ENCODE assay signal across 10 cellular contexts in the genomic region with DNA sequence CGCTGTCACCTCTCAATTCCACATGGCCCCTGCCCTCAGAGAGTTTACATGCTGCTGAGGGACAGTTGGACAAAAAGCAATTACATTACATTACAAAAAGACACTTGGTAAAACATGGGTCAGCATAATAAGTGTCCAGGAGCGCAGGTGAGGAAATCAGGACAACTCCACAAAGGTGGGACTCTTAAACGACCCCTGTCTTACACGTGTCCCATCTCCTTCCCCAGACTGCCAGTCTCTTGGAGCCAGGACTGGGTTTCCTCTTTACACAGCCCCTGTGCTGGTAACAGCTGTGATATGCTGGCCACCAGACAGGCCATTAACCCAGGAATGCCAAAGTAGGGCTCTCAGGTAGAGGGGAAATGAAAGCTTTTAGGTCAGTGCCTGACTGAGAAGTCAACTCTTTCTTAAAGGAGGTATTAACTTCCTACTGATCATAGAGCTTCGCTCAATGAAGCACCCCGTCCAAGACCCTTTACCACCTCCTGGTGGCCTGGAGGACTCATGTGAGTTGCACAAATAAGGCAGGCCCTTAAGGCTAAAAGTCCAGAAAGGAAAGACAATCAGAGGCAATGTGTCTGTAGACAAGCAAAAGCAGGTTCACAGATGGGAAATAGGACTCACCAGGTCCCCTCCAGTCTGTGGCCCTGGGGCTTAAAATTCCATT. TPM values are rescaled to one million over a fixed set of nuclear protein-coding genes. Genes with fewer than 3 reads are reported as not detected.
DNase-seq lines count a peak whose midpoint lies in the region; ATAC-seq and TF ChIP-seq lines count a peak whose summit lies in the region.
"Had no signal": no experiment of that assay in that cellular context is flagged by ENCODE, and none has a peak within 500 bp of the region (broad histone marks: within the 10 kb centered on the region; RNA-seq: fewer than 3 reads in every experiment).

No MANE protein-coding gene starts in this region.

- no peak overlapping the region for H3K27ac ChIP-seq in KMS-11

- no peaks in the 10 kb centered on the region for H3K9me3 Mint-ChIP-seq in activated CD4-positive, alpha-beta T cell treated with anti-CD3 and anti-CD28 coated beads, Interleukin-2, amount 10 ng/mL, durations not matched to agents 24 days and 14 days
- peaks cover 2% of the 10 kb centered on the region for H3K9me3 Mint-ChIP-seq in activated CD8-positive, alpha-beta T cell treated with anti-CD3 and anti-CD28 coated beads for 36 hours

- POLR2A ChIA-PET in activated CD8-positive, alpha-beta T cell treated with anti-CD3 and anti-CD28 coated beads for 36 hours (lab: Charles Lee) = no interaction called here

- H3K4me2 ChIP-seq in KMS-11 = no peak overlapping the region

- CTCF ChIA-PET in activated CD8-positive, alpha-beta T cell treated with anti-CD3 and anti-CD28 coated beads for 36 hours (lab: Charles Lee) = no interaction called here

- intact Hi-C loops in activated CD4-positive, alpha-beta T cell treated with anti-CD3 and anti-CD28 coated beads, Interleukin-2, amount 10 ng/mL, durations not matched to agents 24 days and 14 days (cut with micrococcal nuclease) = no loop called here
- intact Hi-C loops in activated CD8-positive, alpha-beta T cell treated with anti-CD3 and anti-CD28 coated beads for 36 hours (cut with micrococcal nuclease) = no loop called here

- H2AFZ ChIP-seq in KMS-11 (ENCODE audit: low read depth) = peak overlapping the region; percentile 38; the same call in 1 of the 2 replicates

- no peaks in the 10 kb centered on the region for H3K79me2 ChIP-seq in KMS-11 (ENCODE audit: insufficient read depth, low read depth)

- H3K27ac Mint-ChIP-seq in activated CD4-positive, alpha-beta T cell treated with anti-CD3 and anti-CD28 coated beads, Interleukin-2, amount 10 ng/mL, durations not matched to agents 24 days and 14 days = no peak overlapping the region
- no peak overlapping the region for H3K27ac Mint-ChIP-seq in activated CD8-positive, alpha-beta T cell treated with anti-CD3 and anti-CD28 coated beads for 36 hours

- ATAC-seq in activated CD8-positive, alpha-beta T cell treated with anti-CD3 and anti-CD28 coated beads for 36 hours = no peak
- no peak for ATAC-seq in GM18520 (IDR thresholded peaks at IDR 0.05; ENCODE audit: unreplicated experiment)

- no peak overlapping the region for H3K9ac ChIP-seq in KMS-11

- H4K20me1 ChIP-seq in KMS-11 (ENCODE audit: insufficient read depth) = no peaks in the 10 kb centered on the region

- H3K4me3 Mint-ChIP-seq in activated CD4-positive, alpha-beta T cell treated with anti-CD3 and anti-CD28 coated beads, Interleukin-2, amount 10 ng/mL, durations not matched to agents 24 days and 14 days = no peak overlapping the region
- H3K4me3 Mint-ChIP-seq in activated CD8-positive, alpha-beta T cell treated with anti-CD3 and anti-CD28 coated beads for 36 hours = no peak overlapping the region
- H3K4me3 Mint-ChIP-seq: activated T-cell treated with anti-CD3 and anti-CD28 coated beads, Interleukin-2, amount 50 U/mL, for 4 hours had no signal

- H3K36me3 Mint-ChIP-seq in activated CD4-positive, alpha-beta T cell treated with anti-CD3 and anti-CD28 coated beads, Interleukin-2, amount 10 ng/mL, durations not matched to agents 24 days and 14 days (ENCODE audit: low read depth) = no peaks in the 10 kb centered on the region
- no peaks in the 10 kb centered on the region for H3K36me3 Mint-ChIP-seq in activated CD8-positive, alpha-beta T cell treated with anti-CD3 and anti-CD28 coated beads for 36 hours (ENCODE audit: low read depth)

- no peak overlapping the region for H3K4me3 ChIP-seq in KMS-11 (IDR thresholded peaks at IDR 0.05; ENCODE audit: insufficient read depth, low read depth, low read length)

- no peaks in the 10 kb centered on the region for H3K27me3 ChIP-seq in KMS-11 (ENCODE audit: insufficient read depth, low read depth)

- peak; percentile 65 for DNase-seq in activated CD4-positive, alpha-beta T cell treated with anti-CD3 and anti-CD28 coated beads, Interleukin-2, amount 10 ng/mL, durations not matched to agents 24 days and 14 days
- DNase-seq in activated CD4-positive, alpha-beta T cell treated with anti-CD3 and anti-CD28 coated beads, Interleukin-2, amount 50 U/mL, for 1 hour = no peak
- peak; percentile 59 for DNase-seq in activated CD8-positive, alpha-beta T cell treated with anti-CD3 and anti-CD28 coated beads for 36 hours
- DNase-seq in stimulated activated CD4-positive, alpha-beta T cell treated with anti-CD3 and anti-CD28 coated beads, Interleukin-2, amount 100 ng/mL, for 48 hours = peak; percentile 16 to 38
- DNase-seq in glomerular visceral epithelial cell (ENCODE audit: extremely low spot score) (no peak), NCI-H446 (lab: John Stamatoyannopoulos, UW) (no peak)
- DNase-seq: activated T-cell treated with anti-CD3 and anti-CD28 coated beads, Interleukin-2, amount 50 U/mL, for 4 hours; foreskin melanocyte had no signal

- H3K4me1 Mint-ChIP-seq in activated CD4-positive, alpha-beta T cell treated with anti-CD3 and anti-CD28 coated beads, Interleukin-2, amount 10 ng/mL, durations not matched to agents 24 days and 14 days = peaks cover 4% of the 10 kb centered on the region
- peaks cover 5% of the 10 kb centered on the region for H3K4me1 Mint-ChIP-seq in activated CD8-positive, alpha-beta T cell treated with anti-CD3 and anti-CD28 coated beads for 36 hours (ENCODE audit: low read depth)

- H3K27me3 Mint-ChIP-seq in activated CD4-positive, alpha-beta T cell treated with anti-CD3 and anti-CD28 coated beads, Interleukin-2, amount 10 ng/mL, durations not matched to agents 24 days and 14 days = peaks cover 27% of the 10 kb centered on the region
- H3K27me3 Mint-ChIP-seq in activated CD8-positive, alpha-beta T cell treated with anti-CD3 and anti-CD28 coated beads for 36 hours = peaks cover 39% of the 10 kb centered on the region

- no peak for TF ChIP-seq CTCF in KMS-11 (conservative IDR thresholded peaks at IDR 0.05; ENCODE audit: low read depth, low read length)
- TF ChIP-seq CTCF in activated CD8-positive, alpha-beta T cell treated with anti-CD3 and anti-CD28 coated beads for 36 hours (IDR thresholded peaks at IDR 0.05) = no peak

- H3K36me3 ChIP-seq in KMS-11 (ENCODE audit: insufficient read depth) = no peaks in the 10 kb centered on the region

- no peaks in the 10 kb centered on the region for H3K4me1 ChIP-seq in KMS-11 (ENCODE audit: low read depth, poor library complexity, severe bottlenecking)

RNA-seq across cellular contexts. Expression of a gene that starts 55.5 kb away (rescaled TPM):
- not detected in 2 replicates for total RNA-seq in activated CD4-positive, alpha-beta T cell treated with anti-CD3 and anti-CD28 coated beads, Interleukin-2, amount 10 ng/mL, durations not matched to agents 24 days and 14 days
- total RNA-seq in activated CD8-positive, alpha-beta T cell treated with anti-CD3 and anti-CD28 coated beads for 36 hours = not detected
- total RNA-seq: activated T-cell treated with anti-CD3 and anti-CD28 coated beads, Interleukin-2, amount 50 U/mL, for 4 hours had no signal

Comparison
In these comparisons a context has a peak if more than half of its experiments do, and no peak if none do; other contexts are left out.
1. DNase-seq: peak in activated CD4-positive, alpha-beta T cell treated with anti-CD3 and anti-CD28 coated beads, Interleukin-2, amount 10 ng/mL, durations not matched to agents 24 days and 14 days (single experiment), activated CD8-positive, alpha-beta T cell treated with anti-CD3 and anti-CD28 coated beads for 36 hours (single experiment) and stimulated activated CD4-positive, alpha-beta T cell treated with anti-CD3 and anti-CD28 coated beads, Interleukin-2, amount 100 ng/mL, for 48 hours (2 of 2); none in activated CD4-positive, alpha-beta T cell treated with anti-CD3 and anti-CD28 coated beads, Interleukin-2, amount 50 U/mL, for 1 hour (single experiment), glomerular visceral epithelial cell (single experiment) and NCI-H446 (0 of 2).